In genomic region chr17:62135742-62136141, GRCh38 we compare ENCODE assay signal across 22 cellular contexts.
"Had no signal": no experiment of that assay in that cellular context is flagged by ENCODE, and none has a peak within 500 bp of the region (broad histone marks: within the 10 kb centered on the region; RNA-seq: fewer than 3 reads in every experiment).

No MANE protein-coding gene starts in this region.

- DNase-seq: Karpas-422, KG1, NCI-H1092, NCI-H1105 treated with DMSO at 0.1 percent for 48 hours, NCI-H1417 treated with DMSO at 0.1 percent for 48 hours, NCI-H146, NCI-H187 treated with DMSO at 0.1 percent for 48 hours, NCI-H2081, NCI-H2171, NCI-H446, NCI-H510A, NCI-H524 treated with DMSO at 0.1 percent for 48 hours, NCI-H69, NCI-H774, Right ventricle myocardium superior, RPMI8226, SIG-M5 had no signal

- H3K27ac ChIP-seq: HL-60, SJSA1, SK-N-MC had no signal

- H3K9me3 ChIP-seq: MG63, SJSA1 had no signal

- H3K4me1 ChIP-seq: SJSA1 had no signal

- FAIRE-seq: RCC 7860 had no signal

- H3K36me3 ChIP-seq: MG63, SJSA1 had no signal

- H3K4me3 ChIP-seq: MG63, SJSA1, SK-N-MC had no signal
